8 cellular contexts compared by ENCODE assay signal in the genomic region with DNA sequence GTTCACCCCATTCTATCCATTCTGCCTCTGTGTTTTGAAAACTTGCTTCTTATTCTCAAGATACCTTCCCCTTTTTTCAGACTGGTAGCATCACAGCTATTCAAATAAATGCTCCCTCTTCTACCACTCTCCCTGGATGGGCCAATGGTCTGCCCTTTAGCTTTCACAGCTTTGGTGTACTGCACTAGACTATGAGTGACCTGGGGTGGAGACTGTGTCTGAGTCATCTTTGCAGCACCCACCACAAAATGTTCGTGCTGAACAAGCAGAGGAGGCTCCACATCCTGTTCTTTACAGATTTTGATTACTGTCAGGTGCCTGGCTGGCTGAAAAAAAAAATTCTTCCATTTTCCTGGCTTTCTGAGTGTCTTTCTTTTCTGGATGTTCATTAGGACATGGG.
DNase-seq lines count a peak whose midpoint lies in the region; ATAC-seq, FAIRE-seq and TF ChIP-seq lines count a peak whose summit lies in the region.

No MANE protein-coding gene starts in this region.

- H3K4me3 ChIP-seq in ACC112 (ENCODE audit: low read depth, low read length), result no peak overlapping the region
- H3K4me3 ChIP-seq in Peyer's patch, result no peak overlapping the region
- no peak overlapping the region for H3K4me3 ChIP-seq in bronchial epithelial cell (ENCODE audit: low read depth, low read length)
- no peak overlapping the region for H3K4me3 ChIP-seq in body of pancreas

- H3K9me3 ChIP-seq in Peyer's patch, result no peaks in the 10 kb centered on the region
- no peaks in the 10 kb centered on the region for H3K9me3 ChIP-seq in body of pancreas

- H3K27me3 ChIP-seq in ACC112 (ENCODE audit: insufficient read depth, low read length) (no peaks in the 10 kb centered on the region), Peyer's patch (no peaks in the 10 kb centered on the region), bronchial epithelial cell (ENCODE audit: control insufficient read depth, insufficient read depth, low read length) (no peaks in the 10 kb centered on the region), body of pancreas (no peaks in the 10 kb centered on the region)

- intact Hi-C loops in body of pancreas (cut with DNase I), result no loop called here

- H2AFZ ChIP-seq in ACC112 (ENCODE audit: low read length, unreplicated experiment), result peak overlapping the region; percentile 35

- ATAC-seq in GM21786 (IDR thresholded peaks at IDR 0.05; ENCODE audit: unreplicated experiment), result peak; percentile 72
- ATAC-seq in SK-N-SH treated with all-trans-retinoic acid at 6 μM for 48 hours, result no peak
- no peak for ATAC-seq in body of pancreas

- peak in 2 of 3 donors; percentile 20 to 52 for DNase-seq in Peyer's patch
- DNase-seq in bronchial epithelial cell (ENCODE audit: low read depth), result peak; percentile 76
- peak; percentile 1 to 19 for DNase-seq in stimulated activated CD8-positive, alpha-beta memory T cell treated with anti-CD3 and anti-CD28 coated beads, Interleukin-15, amount 100 ng/mL, for 4 hours (ENCODE audit: low read depth in 2 of 2)
- no peak for DNase-seq in body of pancreas
- DNase-seq in DMS 273 treated with DMSO at 0.1 percent for 48 hours (lab: John Stamatoyannopoulos, UW), result no peak

- H3K36me3 ChIP-seq in ACC112 (ENCODE audit: insufficient read depth, low read length) (no peaks in the 10 kb centered on the region), Peyer's patch (no peaks in the 10 kb centered on the region), bronchial epithelial cell (ENCODE audit: control insufficient read depth, insufficient read depth, low read length) (no peaks in the 10 kb centered on the region), body of pancreas (replicated peaks in 1 of 2; ENCODE audit: insufficient read depth in 1 of 2, low read depth in 2 of 2) (no peaks in the 10 kb centered on the region)

- FAIRE-seq in bronchial epithelial cell (lab: Jason Lieb, UNC), result no peak

- H3K4me1 ChIP-seq in ACC112 (ENCODE audit: control insufficient read depth, insufficient read depth, low read length, unreplicated experiment) (peaks cover 24% of the 10 kb centered on the region), Peyer's patch (no peaks in the 10 kb centered on the region), body of pancreas (no peaks in the 10 kb centered on the region)

- no peaks in the 10 kb centered on the region for H3K79me2 ChIP-seq in ACC112 (ENCODE audit: control insufficient read depth, insufficient read depth, low read length, unreplicated experiment)

- WGBS in body of pancreas, 2 donors, result 13 to 24% methylated on average over 1 of the region's 1 CpG

- TF ChIP-seq CTCF in Peyer's patch (IDR thresholded peaks at IDR 0.05), result no peak
- TF ChIP-seq CTCF in bronchial epithelial cell (IDR thresholded peaks at IDR 0.05; ENCODE audit: insufficient read depth, low read length, severe bottlenecking), result no peak
- no peak for TF ChIP-seq CTCF in body of pancreas (IDR thresholded peaks at IDR 0.05)

- H3K27ac ChIP-seq in ACC112 (ENCODE audit: low read depth, low read length) (peak overlapping the region; percentile 74), Peyer's patch (peak overlapping the region in 1 of 4 donors; percentile 24), body of pancreas (no peak overlapping the region)

- TF ChIP-seq POLR2A in Peyer's patch (IDR thresholded peaks at IDR 0.05), result no peak
- no peak for TF ChIP-seq POLR2A in body of pancreas (IDR thresholded peaks at IDR 0.05)

TF ChIP-seq in SK-N-SH treated with all-trans-retinoic acid at 6 μM for 48 hours, 23 proteins besides CTCF, POLR2A, EP300 and RAD21:
- TF ChIP-seq TOX (CRISPR knock-in tag; IDR thresholded peaks at IDR 0.05; ENCODE audit: borderline replicate concordance) (no peak), ZNF8 (CRISPR knock-in tag; IDR thresholded peaks at IDR 0.05) (no peak), SNAI2 (CRISPR knock-in tag; IDR thresholded peaks at IDR 0.05) (no peak), ISL1 (CRISPR knock-in tag; IDR thresholded peaks at IDR 0.05) (no peak), ZFP30 (CRISPR knock-in tag; IDR thresholded peaks at IDR 0.05) (no peak), ZC3H10 (CRISPR knock-in tag; IDR thresholded peaks at IDR 0.05) (no peak), RARB (CRISPR knock-in tag; IDR thresholded peaks at IDR 0.05) (no peak)
- TF ChIP-seq, protein P1, sequence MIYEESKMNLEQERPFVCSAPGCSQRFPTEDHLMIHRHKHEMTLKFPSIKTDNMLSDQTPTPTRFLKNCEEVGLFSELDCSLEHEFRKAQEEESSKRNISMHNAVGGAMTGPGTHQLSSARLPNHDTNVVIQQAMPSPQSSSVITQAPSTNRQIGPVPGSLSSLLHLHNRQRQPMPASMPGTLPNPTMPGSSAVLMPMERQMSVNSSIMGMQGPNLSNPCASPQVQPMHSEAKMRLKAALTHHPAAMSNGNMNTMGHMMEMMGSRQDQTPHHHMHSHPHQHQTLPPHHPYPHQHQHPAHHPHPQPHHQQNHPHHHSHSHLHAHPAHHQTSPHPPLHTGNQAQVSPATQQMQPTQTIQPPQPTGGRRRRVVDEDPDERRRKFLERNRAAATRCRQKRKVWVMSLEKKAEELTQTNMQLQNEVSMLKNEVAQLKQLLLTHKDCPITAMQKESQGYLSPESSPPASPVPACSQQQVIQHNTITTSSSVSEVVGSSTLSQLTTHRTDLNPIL (CRISPR knock-in tag; IDR thresholded peaks at IDR 0.05; ENCODE audit: low read depth), result no peak

Comparison
In these comparisons a context has a peak if more than half of its experiments do, and no peak if none do; other contexts are left out.
1. DNase-seq: peak in Peyer's patch (2 of 3), bronchial epithelial cell (single experiment) and stimulated activated CD8-positive, alpha-beta memory T cell treated with anti-CD3 and anti-CD28 coated beads, Interleukin-15, amount 100 ng/mL, for 4 hours (2 of 2); none in body of pancreas (0 of 4) and DMS 273 treated with DMSO at 0.1 percent for 48 hours (single experiment).